1 cellular context compared by ENCODE assay signal in the genomic region with DNA sequence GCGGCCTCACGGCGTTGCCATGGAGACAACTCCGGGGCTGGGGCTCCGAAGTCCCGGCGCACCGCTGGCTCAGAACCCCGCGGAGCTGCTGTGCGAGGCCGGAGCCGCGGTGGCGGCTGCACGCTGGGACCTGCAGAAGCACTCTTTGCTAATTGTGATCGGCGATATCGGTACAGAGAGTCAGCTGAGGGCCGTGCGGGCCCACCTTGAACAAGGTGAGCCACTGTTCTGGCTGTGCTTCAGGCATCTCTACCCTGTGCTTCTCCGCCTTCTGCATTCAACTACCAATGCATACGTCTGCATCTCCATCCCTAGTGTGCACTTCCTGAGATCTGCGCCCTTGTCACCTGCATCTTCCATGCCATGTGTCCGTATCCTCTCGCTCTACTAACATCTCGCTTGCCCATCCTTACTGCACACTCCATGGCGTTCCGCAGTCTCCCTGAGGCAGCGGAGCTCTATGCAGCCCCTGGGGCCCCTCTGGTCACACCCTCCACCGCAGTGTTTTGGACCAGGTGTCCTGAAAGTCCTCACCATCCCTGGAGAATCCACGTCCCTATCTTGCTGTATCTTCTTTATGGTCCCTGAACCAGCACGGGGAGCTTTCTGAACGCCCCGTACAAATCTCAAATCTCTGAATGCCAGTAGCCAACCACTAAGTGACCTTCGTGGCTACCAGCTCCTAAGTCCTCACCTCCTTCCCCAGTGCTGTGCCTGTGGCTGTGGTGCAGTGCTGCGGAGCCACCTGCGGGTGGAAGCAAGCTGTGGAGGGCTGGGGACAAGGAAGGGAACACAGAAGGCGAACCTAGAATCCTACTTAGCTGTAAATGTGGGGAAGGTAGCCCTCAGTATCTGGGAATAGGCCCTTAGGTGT.
A peak's percentile ranks its signal among the peaks of the same experiment; 100 is the strongest.
TF ChIP-seq lines count a peak whose summit lies in the region.

No MANE protein-coding gene starts in this region.

TF ChIP-seq in WTC11, 78 proteins besides CTCF, POLR2A, EP300 and RAD21 (continued from another document):
- TF ChIP-seq, protein P1, sequence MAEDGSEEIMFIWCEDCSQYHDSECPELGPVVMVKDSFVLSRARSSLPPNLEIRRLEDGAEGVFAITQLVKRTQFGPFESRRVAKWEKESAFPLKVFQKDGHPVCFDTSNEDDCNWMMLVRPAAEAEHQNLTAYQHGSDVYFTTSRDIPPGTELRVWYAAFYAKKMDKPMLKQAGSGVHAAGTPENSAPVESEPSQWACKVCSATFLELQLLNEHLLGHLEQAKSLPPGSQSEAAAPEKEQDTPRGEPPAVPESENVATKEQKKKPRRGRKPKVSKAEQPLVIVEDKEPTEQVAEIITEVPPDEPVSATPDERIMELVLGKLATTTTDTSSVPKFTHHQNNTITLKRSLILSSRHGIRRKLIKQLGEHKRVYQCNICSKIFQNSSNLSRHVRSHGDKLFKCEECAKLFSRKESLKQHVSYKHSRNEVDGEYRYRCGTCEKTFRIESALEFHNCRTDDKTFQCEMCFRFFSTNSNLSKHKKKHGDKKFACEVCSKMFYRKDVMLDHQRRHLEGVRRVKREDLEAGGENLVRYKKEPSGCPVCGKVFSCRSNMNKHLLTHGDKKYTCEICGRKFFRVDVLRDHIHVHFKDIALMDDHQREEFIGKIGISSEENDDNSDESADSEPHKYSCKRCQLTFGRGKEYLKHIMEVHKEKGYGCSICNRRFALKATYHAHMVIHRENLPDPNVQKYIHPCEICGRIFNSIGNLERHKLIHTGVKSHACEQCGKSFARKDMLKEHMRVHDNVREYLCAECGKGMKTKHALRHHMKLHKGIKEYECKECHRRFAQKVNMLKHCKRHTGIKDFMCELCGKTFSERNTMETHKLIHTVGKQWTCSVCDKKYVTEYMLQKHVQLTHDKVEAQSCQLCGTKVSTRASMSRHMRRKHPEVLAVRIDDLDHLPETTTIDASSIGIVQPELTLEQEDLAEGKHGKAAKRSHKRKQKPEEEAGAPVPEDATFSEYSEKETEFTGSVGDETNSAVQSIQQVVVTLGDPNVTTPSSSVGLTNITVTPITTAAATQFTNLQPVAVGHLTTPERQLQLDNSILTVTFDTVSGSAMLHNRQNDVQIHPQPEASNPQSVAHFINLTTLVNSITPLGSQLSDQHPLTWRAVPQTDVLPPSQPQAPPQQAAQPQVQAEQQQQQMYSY (CRISPR knock-in tag; IDR thresholded peaks at IDR 0.05) = peak; percentile 76
- no peak for TF ChIP-seq CREM (CRISPR knock-in tag; IDR thresholded peaks at IDR 0.05)
- no peak for TF ChIP-seq ZNF423 (CRISPR knock-in tag; IDR thresholded peaks at IDR 0.05)
- no peak for TF ChIP-seq MXD4 (CRISPR knock-in tag; IDR thresholded peaks at IDR 0.05; ENCODE audit: borderline replicate concordance)
- no peak for TF ChIP-seq ZNF219 (CRISPR knock-in tag; IDR thresholded peaks at IDR 0.05; ENCODE audit: borderline replicate concordance)
- no peak for TF ChIP-seq ESRRA (CRISPR knock-in tag; IDR thresholded peaks at IDR 0.05; ENCODE audit: borderline replicate concordance)
- 0 out of 2 replicates have a peak, but pooled peaks have one; percentile 34 for TF ChIP-seq NFE2L1 (CRISPR knock-in tag; IDR thresholded peaks at IDR 0.05)
- TF ChIP-seq, protein P2, sequence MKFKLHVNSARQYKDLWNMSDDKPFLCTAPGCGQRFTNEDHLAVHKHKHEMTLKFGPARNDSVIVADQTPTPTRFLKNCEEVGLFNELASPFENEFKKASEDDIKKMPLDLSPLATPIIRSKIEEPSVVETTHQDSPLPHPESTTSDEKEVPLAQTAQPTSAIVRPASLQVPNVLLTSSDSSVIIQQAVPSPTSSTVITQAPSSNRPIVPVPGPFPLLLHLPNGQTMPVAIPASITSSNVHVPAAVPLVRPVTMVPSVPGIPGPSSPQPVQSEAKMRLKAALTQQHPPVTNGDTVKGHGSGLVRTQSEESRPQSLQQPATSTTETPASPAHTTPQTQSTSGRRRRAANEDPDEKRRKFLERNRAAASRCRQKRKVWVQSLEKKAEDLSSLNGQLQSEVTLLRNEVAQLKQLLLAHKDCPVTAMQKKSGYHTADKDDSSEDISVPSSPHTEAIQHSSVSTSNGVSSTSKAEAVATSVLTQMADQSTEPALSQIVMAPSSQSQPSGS (CRISPR knock-in tag; IDR thresholded peaks at IDR 0.05; ENCODE audit: borderline replicate concordance, low read depth) = no peak
